Comparison of ENCODE assay signal across 24 cellular contexts in the genomic region with DNA sequence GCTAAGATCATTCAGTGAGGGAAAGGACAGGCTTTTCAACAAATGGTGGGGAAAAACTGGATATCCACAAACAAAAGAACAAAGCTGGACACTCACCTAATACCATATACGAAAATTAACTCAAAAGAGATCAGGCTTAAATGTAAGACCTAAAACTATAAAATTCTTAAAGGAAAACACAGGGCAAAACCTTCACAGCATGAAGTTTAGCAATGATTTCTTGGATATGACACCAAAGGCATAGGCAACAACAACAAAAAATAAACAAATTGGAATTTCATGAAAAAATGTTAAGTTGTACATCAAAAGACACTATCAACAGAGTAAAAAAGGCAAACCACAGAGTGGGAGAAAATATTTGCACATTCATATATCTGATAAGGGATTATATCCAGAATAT. TPM values are rescaled to one million over a fixed set of nuclear protein-coding genes. Genes with fewer than 3 reads are reported as not detected.
"Had no signal": no experiment of that assay in that cellular context is flagged by ENCODE, and none has a peak within 500 bp of the region (broad histone marks: within the 10 kb centered on the region; RNA-seq: fewer than 3 reads in every experiment).

No MANE protein-coding gene starts in this region.

- H3K4me1 ChIP-seq: SJSA1 had no signal

- H3K27me3 ChIP-seq: SJSA1 had no signal

- H3K4me3 ChIP-seq: PC-9, SJSA1, SK-N-MC had no signal

- H3K27ac ChIP-seq: PC-9, SJSA1, SK-N-MC had no signal

- H2AFZ ChIP-seq: PC-9 had no signal

- FAIRE-seq: RCC 7860 had no signal

- H3K4me2 ChIP-seq: PC-9 had no signal

- DNase-seq: KBM-7, MV-4-11, NCI-H1092, NCI-H1105 treated with DMSO at 0.1 percent for 48 hours, NCI-H1417 treated with DMSO at 0.1 percent for 48 hours, NCI-H146, NCI-H1694 treated with DMSO at 0.1 percent for 48 hours, NCI-H1930, NCI-H2081, NCI-H2107, NCI-H226, NCI-H446, NCI-H510A, NCI-H524 treated with DMSO at 0.1 percent for 48 hours, NCI-H69, NCI-H774, PC-9, Right ventricle myocardium superior, RPMI8226, SIG-M5 had no signal

RNA-seq across cellular contexts. Expression of gene KATNAL2, which starts 28.4 kb away (rescaled TPM):
- total RNA-seq: HT1080 had no signal
